Comparison of ENCODE assay signal across 28 cellular contexts in the genomic region with DNA sequence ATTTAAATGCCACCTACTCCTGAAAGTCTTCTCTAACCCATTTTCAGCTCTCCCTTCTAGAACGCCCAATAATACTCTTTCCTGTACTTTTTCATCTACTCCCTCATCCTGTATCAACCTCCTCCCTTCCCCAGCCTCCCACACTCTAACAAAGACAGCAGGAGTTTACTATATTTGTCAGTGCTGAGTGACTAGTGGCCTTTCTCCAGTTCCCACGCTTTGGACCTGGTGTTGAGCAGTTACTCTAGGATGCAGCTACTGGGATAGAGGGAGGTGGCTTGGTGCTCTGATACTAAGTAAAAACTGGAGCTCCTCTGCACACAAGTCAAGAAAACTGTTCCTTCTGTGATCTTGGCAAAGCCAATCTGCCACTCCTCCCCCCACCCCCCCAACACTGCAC. TPM values are rescaled to one million over a fixed set of nuclear protein-coding genes. Genes with fewer than 3 reads are reported as not detected.
"Had no signal": no experiment of that assay in that cellular context is flagged by ENCODE, and none has a peak within 500 bp of the region (broad histone marks: within the 10 kb centered on the region; RNA-seq: fewer than 3 reads in every experiment).

No MANE protein-coding gene starts in this region.

- H3K9me3 Mint-ChIP-seq: natural killer cell treated with Interleukin-12 subunit alpha and Interleukin-12 subunit beta and Interleukin-15 and Interleukin-18, amount 100 ng/mL, for 72 hours; neural progenitor cell; stimulated activated effector memory CD8-positive, alpha-beta T cell treated with anti-CD3 and anti-CD28 coated beads, Interleukin-12 subunit alpha, Interleukin-12 subunit beta, amount 100 ng/mL, for 72 hours; type B pancreatic cell had no signal

- H3K27me3 ChIP-seq: cardiac muscle cell, esophagus squamous epithelium, hepatocyte, neural progenitor cell, stomach, testis, tibial artery had no signal

- H3K27me3 Mint-ChIP-seq: type B pancreatic cell had no signal

- FAIRE-seq: frontal cortex, kidney had no signal

- DNase-seq: dermis blood vessel endothelial cell; effector memory CD4-positive, alpha-beta T cell; erythroblast; esophagus squamous epithelium; kidney; mesenchymal stem cell; mucosa of descending colon; naive B cell; right lobe of liver; stimulated activated CD4-positive, alpha-beta T cell treated with anti-CD3 and anti-CD28 coated beads, Interleukin-12 subunit alpha, Interleukin-12 subunit beta, amount 100 ng/mL, for 4 hours; stimulated activated CD4-positive, alpha-beta T cell treated with anti-CD3 and anti-CD28 coated beads, Interleukin-1b, Interleukin-23, amount 100 ng/mL, for 48 hours; stimulated activated CD4-positive, alpha-beta T cell treated with anti-CD3 and anti-CD28 coated beads, Interleukin-4, amount 100 ng/mL, for 24 hours; stimulated activated naive CD4-positive, alpha-beta T cell treated with Interleukin-2 at 50 U/mL for 16 hours; stomach; testis; tibial artery had no signal

- H3K4me3 Mint-ChIP-seq: mesothelial cell of epicardium; naive B cell; natural killer cell treated with Interleukin-12 subunit alpha and Interleukin-12 subunit beta and Interleukin-15 and Interleukin-18, amount 100 ng/mL, for 72 hours; neural progenitor cell; stimulated activated effector memory CD8-positive, alpha-beta T cell treated with anti-CD3 and anti-CD28 coated beads, Interleukin-12 subunit alpha, Interleukin-12 subunit beta, amount 100 ng/mL, for 72 hours; type B pancreatic cell had no signal

- H3K4me1 Mint-ChIP-seq: mesothelial cell of epicardium; naive B cell; neural progenitor cell; stimulated activated effector memory CD8-positive, alpha-beta T cell treated with anti-CD3 and anti-CD28 coated beads, Interleukin-12 subunit alpha, Interleukin-12 subunit beta, amount 100 ng/mL, for 72 hours had no signal

- H3K27ac ChIP-seq: cardiac muscle cell, coronary artery, esophagus squamous epithelium, hepatocyte, neural progenitor cell, prostate gland, right lobe of liver, stomach, testis, tibial artery had no signal

- H3K4me1 ChIP-seq: esophagus squamous epithelium, neural progenitor cell, prostate gland, stomach, testis had no signal

- H3K79me2 ChIP-seq: hepatocyte had no signal

- H2AFZ ChIP-seq: hepatocyte, neural progenitor cell had no signal

- H3K4me3 ChIP-seq: cardiac muscle cell, coronary artery, esophagus squamous epithelium, hepatocyte, mucosa of descending colon, neural progenitor cell, prostate gland, right lobe of liver, smooth muscle cell, stomach, testis, tibial artery had no signal

- H3K36me3 Mint-ChIP-seq: mesothelial cell of epicardium; naive B cell; natural killer cell treated with Interleukin-12 subunit alpha and Interleukin-12 subunit beta and Interleukin-15 and Interleukin-18, amount 100 ng/mL, for 72 hours; neural progenitor cell; stimulated activated effector memory CD8-positive, alpha-beta T cell treated with anti-CD3 and anti-CD28 coated beads, Interleukin-12 subunit alpha, Interleukin-12 subunit beta, amount 100 ng/mL, for 72 hours; type B pancreatic cell had no signal

- H3K9me3 ChIP-seq: esophagus squamous epithelium, mucosa of descending colon, prostate gland, right lobe of liver, stomach, testis, tibial artery had no signal

- H3K4me2 ChIP-seq: hepatocyte, neural progenitor cell, smooth muscle cell had no signal

- H3K9ac ChIP-seq: neural progenitor cell had no signal

- H3K36me3 ChIP-seq: cardiac muscle cell, esophagus squamous epithelium, neural progenitor cell, prostate gland, right lobe of liver, stomach, tibial artery had no signal

- H3K27ac Mint-ChIP-seq: mesothelial cell of epicardium; natural killer cell treated with Interleukin-12 subunit alpha and Interleukin-12 subunit beta and Interleukin-15 and Interleukin-18, amount 100 ng/mL, for 72 hours; neural progenitor cell; stimulated activated effector memory CD8-positive, alpha-beta T cell treated with anti-CD3 and anti-CD28 coated beads, Interleukin-12 subunit alpha, Interleukin-12 subunit beta, amount 100 ng/mL, for 72 hours; type B pancreatic cell had no signal

- ATAC-seq: mucosa of descending colon; natural killer cell treated with Interleukin-12 subunit alpha and Interleukin-12 subunit beta and Interleukin-15 and Interleukin-18, amount 100 ng/mL, for 72 hours; right lobe of liver; stimulated activated effector memory CD8-positive, alpha-beta T cell treated with anti-CD3 and anti-CD28 coated beads, Interleukin-12 subunit alpha, Interleukin-12 subunit beta, amount 100 ng/mL, for 72 hours had no signal

RNA-seq across cellular contexts. Expression of gene KLHL13, which starts 36.1 kb away (rescaled TPM):
- total RNA-seq: osteocyte had no signal
